In genomic region chr15:68580883-68581155, GRCh38 we compare ENCODE assay signal across 18 cellular contexts. TPM values are rescaled to one million over a fixed set of nuclear protein-coding genes. Genes with fewer than 3 reads are reported as not detected.
DNase-seq lines count a peak whose midpoint lies in the region; ATAC-seq and TF ChIP-seq lines count a peak whose summit lies in the region.
"Had no signal": no experiment of that assay in that cellular context is flagged by ENCODE, and none has a peak within 500 bp of the region (broad histone marks: within the 10 kb centered on the region; RNA-seq: fewer than 3 reads in every experiment).

No MANE protein-coding gene starts in this region.

- peak overlapping the region; percentile 2 for H3K27ac Mint-ChIP-seq in activated B cell treated with CpG ODN at 0.5 μM for 24 hours
- H3K27ac Mint-ChIP-seq: T-helper 17 cell, WTC11 had no signal

- H3K4me2 ChIP-seq in BLaER1 treated with 17β-estradiol and CSF1 and Interleukin-3, amounts not matched to agents 10 nM and 100 nM: peak overlapping the region in 9 of 11 experiments; percentile 88 to 100 (median 95); a peak in 18 of 22 replicates
- peak overlapping the region; percentile 88 for H3K4me2 ChIP-seq in skeletal muscle satellite cell (ENCODE audit: low read length)

- DNase-seq in activated B cell treated with CpG ODN at 0.5 μM for 24 hours (no peak), fibroblast of the aortic adventitia (ENCODE audit: low read depth) (no peak), DMS153 treated with DMSO at 0.1 percent for 48 hours (lab: John Stamatoyannopoulos, UW; ENCODE audit: unreplicated experiment) (no peak)
- no peak for DNase-seq in activated T-cell treated with anti-CD3 and anti-CD28 coated beads, Interleukin-2, amount 50 U/mL, for 48 hours
- DNase-seq in activated CD4-positive, CD25-positive, alpha-beta regulatory T cell treated with anti-CD3 and anti-CD28 coated beads, Interleukin-2, amount 50 U/mL, for 72 hours: no peak
- DNase-seq: activated CD8-positive, alpha-beta memory T cell treated with anti-CD3 and anti-CD28 coated beads for 24 hours; Calu3; foreskin fibroblast; NCI-H1694; T-helper 17 cell; trophoblast cell had no signal

- intact Hi-C loops in activated B cell treated with CpG ODN at 0.5 μM for 24 hours (cut with micrococcal nuclease): no loop called here

- CTCF ChIA-PET in activated B cell treated with CpG ODN at 0.5 μM for 24 hours (lab: Charles Lee): interaction anchor here (1.0 to 1.9 kb wide), 2 partner anchors 21 to 31 kb away, joined by 3 to 6 read pairs; no protein-coding TSS in a partner anchor

- H3K27me3 ChIP-seq in BLaER1 treated with 17β-estradiol and CSF1 and Interleukin-3, amounts not matched to agents 10 nM and 100 nM: peaks cover 0 to 43% (median 0%) of the 10 kb centered on the region in 11 experiments; a peak in 6 of 22 replicates
- H3K27me3 ChIP-seq in skeletal muscle satellite cell (ENCODE audit: control insufficient read depth, insufficient read depth, low read length): no peaks in the 10 kb centered on the region

- H3K9me3 Mint-ChIP-seq in activated B cell treated with CpG ODN at 0.5 μM for 24 hours: no peaks in the 10 kb centered on the region
- H3K9me3 Mint-ChIP-seq: WTC11 had no signal

- H3K4me3 ChIP-seq in BLaER1 treated with 17β-estradiol and CSF1 and Interleukin-3, amounts not matched to agents 10 nM and 100 nM: peak overlapping the region in 3 of 10 experiments; percentile 68 to 79 (median 69); a peak in 3 of 20 replicates
- H3K4me3 ChIP-seq in fibroblast of the aortic adventitia (ENCODE audit: low read depth, low read length): peak overlapping the region; percentile 22
- no peak overlapping the region for H3K4me3 ChIP-seq in skeletal muscle satellite cell (ENCODE audit: low read length)
- H3K4me3 ChIP-seq: SJSA1 had no signal

- peaks cover 36% of the 10 kb centered on the region for H3K4me1 Mint-ChIP-seq in activated B cell treated with CpG ODN at 0.5 μM for 24 hours

- ATAC-seq in activated B cell treated with CpG ODN at 0.5 μM for 24 hours (ENCODE audit: low read depth) (no peak), GM18867 (IDR thresholded peaks at IDR 0.05; ENCODE audit: unreplicated experiment) (no peak)
- ATAC-seq: T-helper 17 cell, WTC11 had no signal

- H3K4me1 ChIP-seq in BLaER1 treated with 17β-estradiol and CSF1 and Interleukin-3, amounts not matched to agents 10 nM and 100 nM: peaks cover 19 to 92% (median 87%) of the 10 kb centered on the region in 10 experiments
- H3K4me1 ChIP-seq in skeletal muscle satellite cell (ENCODE audit: control insufficient read depth, insufficient read depth, low read length): peaks cover 51% of the 10 kb centered on the region

- H3K4me3 Mint-ChIP-seq in activated B cell treated with CpG ODN at 0.5 μM for 24 hours: no peak overlapping the region
- H3K4me3 Mint-ChIP-seq: WTC11 had no signal

- peaks cover 10% of the 10 kb centered on the region for H3K27me3 Mint-ChIP-seq in activated B cell treated with CpG ODN at 0.5 μM for 24 hours

- no peaks in the 10 kb centered on the region for H3K36me3 ChIP-seq in BLaER1 treated with 17β-estradiol and CSF1 and Interleukin-3, amounts not matched to agents 10 nM and 100 nM
- H3K36me3 ChIP-seq in skeletal muscle satellite cell (ENCODE audit: insufficient read depth, low read length): no peaks in the 10 kb centered on the region
- H3K36me3 ChIP-seq: SJSA1, spleen had no signal

- no peaks in the 10 kb centered on the region for H3K36me3 Mint-ChIP-seq in activated B cell treated with CpG ODN at 0.5 μM for 24 hours (ENCODE audit: low read depth)
- H3K36me3 Mint-ChIP-seq: WTC11 had no signal

- peak overlapping the region in 2 of 11 experiments; percentile 90 to 92; a peak in 2 of 22 replicates for H3K27ac ChIP-seq in BLaER1 treated with 17β-estradiol and CSF1 and Interleukin-3, amounts not matched to agents 10 nM and 100 nM
- H3K27ac ChIP-seq: HL-60, SJSA1 had no signal

- peaks cover 0 to 61% (median 43%) of the 10 kb centered on the region in 11 experiments; a peak in 15 of 22 replicates for H4K20me1 ChIP-seq in BLaER1 treated with 17β-estradiol and CSF1 and Interleukin-3, amounts not matched to agents 10 nM and 100 nM

- no peaks in the 10 kb centered on the region for H3K9me3 ChIP-seq in BLaER1 treated with 17β-estradiol and CSF1 and Interleukin-3, amounts not matched to agents 10 nM and 100 nM (replicated peaks in 1 of 11)
- no peaks in the 10 kb centered on the region for H3K9me3 ChIP-seq in skeletal muscle satellite cell (replicated peaks; ENCODE audit: low read length)
- H3K9me3 ChIP-seq: spleen had no signal

- TF ChIP-seq CTCF in activated B cell treated with CpG ODN at 0.5 μM for 24 hours (IDR thresholded peaks at IDR 0.05) (no peak), fibroblast of the aortic adventitia (IDR thresholded peaks at IDR 0.05; ENCODE audit: insufficient read depth, low read length) (no peak)

- POLR2A ChIA-PET in activated B cell treated with CpG ODN at 0.5 μM for 24 hours (lab: Charles Lee): interaction anchor here (0.7 to 3.1 kb wide), 3 partner anchors 51 to 239 kb away, joined by 3 to 8 read pairs (median 4); no protein-coding TSS in a partner anchor

- H3K9ac ChIP-seq in BLaER1 treated with 17β-estradiol and CSF1 and Interleukin-3, amounts not matched to agents 10 nM and 100 nM: peak overlapping the region in 4 of 11 experiments; percentile 12 to 93 (median 92); a peak in 3 of 22 replicates
- H3K9ac ChIP-seq in skeletal muscle satellite cell (ENCODE audit: low read depth, low read length): no peak overlapping the region

RNA-seq across cellular contexts. Expression of gene CORO2B, which starts 2.0 kb away (rescaled TPM):
- total RNA-seq in activated B cell treated with CpG ODN at 0.5 μM for 24 hours (0.64 and 1.0 TPM in 2 replicates), fibroblast of the aortic adventitia (ENCODE audit: low replicate concordance) (8.1 and 23.3 TPM in 2 replicates)
- 21.3 and 21.4 TPM in 2 replicates for total RNA-seq in skeletal muscle satellite cell (2012; rRNA removed)
- total RNA-seq: SJSA1, T-helper 17 cell had no signal
